In the genomic region with DNA sequence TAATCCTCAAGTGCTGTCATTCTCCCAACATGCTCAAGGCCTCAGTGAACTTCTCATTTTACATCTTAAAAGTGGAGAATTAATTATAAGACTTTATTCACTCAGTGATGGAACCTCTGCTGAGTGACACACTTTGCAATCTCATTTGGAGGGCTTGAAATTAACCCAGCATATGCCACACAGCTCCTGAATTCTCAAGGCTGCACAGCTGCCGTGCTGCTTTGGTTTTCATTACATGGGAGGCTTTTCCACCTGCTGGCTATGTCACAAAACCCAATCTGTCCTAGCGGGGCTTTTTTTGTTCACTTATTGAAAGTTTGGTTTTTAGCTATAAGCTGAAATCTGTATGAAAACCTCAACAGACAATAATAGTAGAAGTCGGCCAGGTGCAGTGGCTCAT, we compare ENCODE assay signal across 33 cellular contexts. TPM values are rescaled to one million over a fixed set of nuclear protein-coding genes. Genes with fewer than 3 reads are reported as not detected.
"Had no signal": no experiment of that assay in that cellular context is flagged by ENCODE, and none has a peak within 500 bp of the region (broad histone marks: within the 10 kb centered on the region; RNA-seq: fewer than 3 reads in every experiment).

No MANE protein-coding gene starts in this region.

- H3K4me1 ChIP-seq: breast epithelium, lower lobe of right lung, sigmoid colon, stomach, transverse colon had no signal

- H3K4me2 ChIP-seq: smooth muscle cell had no signal

- DNase-seq: activated CD4-positive, alpha-beta T cell treated with anti-CD3 and anti-CD28 coated beads for 36 hours; activated CD4-positive, alpha-beta T cell treated with anti-CD3 and anti-CD28 coated beads, Interleukin-2, amount 50 U/mL, for 4 hours; activated CD8-positive, alpha-beta memory T cell treated with anti-CD3 and anti-CD28 coated beads, Interleukin-2, amount 50 U/mL, for 48 hours; activated naive CD4-positive, alpha-beta T cell treated with Interleukin-2 at 50 U/mL for 16 hours; activated naive CD8-positive, alpha-beta T cell treated with anti-CD3 and anti-CD28 coated beads, Interleukin-2, amount 10 ng/mL, durations not matched to agents 7 days and 5 days; activated T-cell treated with anti-CD3 and anti-CD28 coated beads, Interleukin-2, amount 50 U/mL, for 4 hours; amniotic stem cell; effector CD4-positive, alpha-beta T cell; erythroblast; foreskin fibroblast; lower lobe of right lung; mesendoderm; mucosa of descending colon; naive B cell; retina; sigmoid colon; stimulated activated CD4-positive, alpha-beta T cell treated with anti-CD3 and anti-CD28 coated beads, Interleukin-15, amount 100 ng/mL, for 24 hours; stomach; T-helper 9 cell; transverse colon had no signal

- H3K27ac ChIP-seq: breast epithelium, coronary artery, lower lobe of right lung, sigmoid colon, stomach, transverse colon had no signal

- H3K36me3 ChIP-seq: breast epithelium, lower lobe of right lung, sigmoid colon, stomach, transverse colon had no signal

- ATAC-seq: activated CD4-positive, alpha-beta T cell treated with anti-CD3 and anti-CD28 coated beads for 36 hours; activated T-cell treated with anti-CD3 and anti-CD28 coated beads, Interleukin-2, amount 50 U/mL, for 4 hours; left lobe of liver; lower lobe of right lung; mucosa of descending colon; stimulated activated memory B cell treated with anti-CD40 and anti-IgM and Interleukin-4, amounts not matched to agents 10 μg/mL and 1 μg/mL and 100 μg/mL, for 72 hours had no signal

- H3K27ac Mint-ChIP-seq: activated CD4-positive, alpha-beta T cell treated with anti-CD3 and anti-CD28 coated beads for 36 hours; activated naive CD8-positive, alpha-beta T cell treated with anti-CD3 and anti-CD28 coated beads, Interleukin-2, amount 10 ng/mL, durations not matched to agents 7 days and 5 days; naive B cell; stimulated activated memory B cell treated with anti-CD40 and anti-IgM and Interleukin-4, amounts not matched to agents 10 μg/mL and 1 μg/mL and 100 μg/mL, for 72 hours; WTC11 had no signal

- H3K9me3 ChIP-seq: breast epithelium, lower lobe of right lung, mucosa of descending colon, stomach, transverse colon had no signal

- H3K4me3 Mint-ChIP-seq: activated CD4-positive, alpha-beta T cell treated with anti-CD3 and anti-CD28 coated beads for 36 hours; activated naive CD8-positive, alpha-beta T cell treated with anti-CD3 and anti-CD28 coated beads, Interleukin-2, amount 10 ng/mL, durations not matched to agents 7 days and 5 days; activated T-cell treated with anti-CD3 and anti-CD28 coated beads, Interleukin-2, amount 50 U/mL, for 4 hours; central memory CD8-positive, alpha-beta T cell; naive B cell; neural crest cell; stimulated activated memory B cell treated with anti-CD40 and anti-IgM and Interleukin-4, amounts not matched to agents 10 μg/mL and 1 μg/mL and 100 μg/mL, for 72 hours; WTC11 had no signal

- H3K4me3 ChIP-seq: breast epithelium, coronary artery, lower lobe of right lung, mucosa of descending colon, sigmoid colon, smooth muscle cell, stomach, transverse colon had no signal

- H3K36me3 Mint-ChIP-seq: activated naive CD8-positive, alpha-beta T cell treated with anti-CD3 and anti-CD28 coated beads, Interleukin-2, amount 10 ng/mL, durations not matched to agents 7 days and 5 days; naive B cell; stimulated activated memory B cell treated with anti-CD40 and anti-IgM and Interleukin-4, amounts not matched to agents 10 μg/mL and 1 μg/mL and 100 μg/mL, for 72 hours had no signal

- H3K27me3 ChIP-seq: breast epithelium, sigmoid colon, stomach, transverse colon had no signal

- H3K9me3 Mint-ChIP-seq: activated naive CD8-positive, alpha-beta T cell treated with anti-CD3 and anti-CD28 coated beads, Interleukin-2, amount 10 ng/mL, durations not matched to agents 7 days and 5 days; activated T-cell treated with anti-CD3 and anti-CD28 coated beads, Interleukin-2, amount 50 U/mL, for 4 hours; central memory CD8-positive, alpha-beta T cell; neural crest cell; stimulated activated memory B cell treated with anti-CD40 and anti-IgM and Interleukin-4, amounts not matched to agents 10 μg/mL and 1 μg/mL and 100 μg/mL, for 72 hours had no signal

- H3K4me1 Mint-ChIP-seq: activated CD4-positive, alpha-beta T cell treated with anti-CD3 and anti-CD28 coated beads for 36 hours; central memory CD8-positive, alpha-beta T cell had no signal

RNA-seq across cellular contexts. Expression of gene SERPINE3, which starts 28.2 kb away (rescaled TPM):
- total RNA-seq: activated CD4-positive, alpha-beta T cell treated with anti-CD3 and anti-CD28 coated beads for 36 hours; activated CD8-positive, alpha-beta memory T cell treated with anti-CD3 and anti-CD28 coated beads for 36 hours; activated naive CD8-positive, alpha-beta T cell treated with anti-CD3 and anti-CD28 coated beads, Interleukin-2, amount 10 ng/mL, durations not matched to agents 7 days and 5 days; activated T-cell treated with anti-CD3 and anti-CD28 coated beads, Interleukin-2, amount 50 U/mL, for 4 hours; fibroblast of lung; kidney epithelial cell; left lobe of liver; lower lobe of right lung; mucosa of descending colon; neural crest cell; osteoblast; posterior vena cava; smooth muscle cell; transverse colon had no signal
- polyA plus RNA-seq: fibroblast of lung, sigmoid colon, smooth muscle cell, stomach had no signal
